Comparison of ENCODE assay signal across 8 cellular contexts in genomic region chr15:40859206-40859851, GRCh38. TPM values are rescaled to one million over a fixed set of nuclear protein-coding genes. Genes with fewer than 3 reads are reported as not detected.
DNase-seq lines count a peak whose midpoint lies in the region; ATAC-seq, FAIRE-seq and TF ChIP-seq lines count a peak whose summit lies in the region.

No MANE protein-coding gene starts in this region.

- H3K4ac ChIP-seq in IMR-90 (ENCODE audit: low read depth, low read length), result no peak overlapping the region

- TF ChIP-seq CTCF in IMR-90 (conservative IDR thresholded peaks at IDR 0.05; ENCODE audit: low read depth, low read length) (peak; percentile 73), fibroblast of villous mesenchyme (IDR thresholded peaks at IDR 0.05; ENCODE audit: insufficient read depth, low read depth, low read length) (peak; percentile 93), osteoblast (IDR thresholded peaks at IDR 0.05; ENCODE audit: extremely low read depth, low read depth, low read length) (peak; percentile 88), thoracic aorta (IDR thresholded peaks at IDR 0.05) (peak; percentile 62)

- H4K20me1 ChIP-seq in IMR-90 (ENCODE audit: insufficient read depth, low read length) (no peaks in the 10 kb centered on the region), osteoblast (ENCODE audit: insufficient read depth, low read length) (no peaks in the 10 kb centered on the region)

- H3K56ac ChIP-seq in IMR-90 (ENCODE audit: extremely low read depth, insufficient read depth, low read length), result no peak overlapping the region

- no peak overlapping the region for H4K5ac ChIP-seq in IMR-90 (ENCODE audit: low read depth, low read length)

- H3K9me3 ChIP-seq in IMR-90 (ENCODE audit: control insufficient read depth, insufficient read depth, low read length), result no peaks in the 10 kb centered on the region
- no peaks in the 10 kb centered on the region for H3K9me3 ChIP-seq in osteoblast (ENCODE audit: low read depth, low read length)
- H3K9me3 ChIP-seq in thoracic aorta, result no peaks in the 10 kb centered on the region

- H2BK120ac ChIP-seq in IMR-90 (ENCODE audit: low read depth, low read length), result no peak overlapping the region

- intact Hi-C loops in IMR-90 (cut with micrococcal nuclease), result no loop called here

- CTCF ChIA-PET in IMR-90 (lab: Yijun Ruan, JAX), result interaction anchor here (0.5 to 5.0 kb wide), 10 partner anchors 10 to 166 kb away, joined by 3 to 44 read pairs (median 6); partner anchors contain the start of genes RHOV and VPS18

- H3K23ac ChIP-seq in IMR-90 (ENCODE audit: low read depth, low read length), result no peak overlapping the region

- in situ Hi-C loops in IMR-90 (cut with MboI; ENCODE audit: low sequenced_read_pairs), result loop anchor here (5.0 kb wide), 1 partner anchor 33 kb away; the partner anchor contains the start of gene VPS18

- H3K27ac ChIP-seq in IMR-90 (ENCODE audit: insufficient read depth, low read length) (no peak overlapping the region), osteoblast (ENCODE audit: low read depth, low read length) (no peak overlapping the region), thoracic aorta (no peak overlapping the region)

- H3K4me3 ChIP-seq in IMR-90 (ENCODE audit: insufficient read depth, low read depth, low read length) (no peak overlapping the region), fibroblast of villous mesenchyme (ENCODE audit: low read depth, low read length) (no peak overlapping the region), osteoblast (ENCODE audit: insufficient read depth, low read length) (no peak overlapping the region), thoracic aorta (no peak overlapping the region)

- no peak overlapping the region for H2BK15ac ChIP-seq in IMR-90 (ENCODE audit: low read depth, low read length)

- DNase-seq in GM12892 (ENCODE audit: insufficient read length), result peak; percentile 75
- peak; percentile 68 for DNase-seq in IMR-90
- peak; percentile 73 to 78 for DNase-seq in SHP77 (lab: John Stamatoyannopoulos, UW)
- peak; percentile 66 to 69 for DNase-seq in activated T-helper 1 cell treated with anti-CD3 and anti-CD28 coated beads, Interleukin-2, amount 50 U/mL, for 16 hours (ENCODE audit: low read depth in 1 of 2, low spot score in 1 of 2)
- peak; percentile 80 for DNase-seq in fibroblast of villous mesenchyme (ENCODE audit: low read depth)
- DNase-seq in osteoblast (ENCODE audit: insufficient read length, low spot score, missing footprints), result peak; percentile 94
- DNase-seq in thoracic aorta (ENCODE audit: low spot score), result no peak

- H4K91ac ChIP-seq in IMR-90 (ENCODE audit: insufficient read depth, low read depth, low read length), result no peak overlapping the region

- H2AFZ ChIP-seq in IMR-90 (replicated peaks; ENCODE audit: low read length, poor library complexity) (peak overlapping the region; percentile 90), osteoblast (ENCODE audit: low read length) (no peak overlapping the region)

- TF ChIP-seq RAD21 in IMR-90 (IDR thresholded peaks at IDR 0.05; ENCODE audit: low read length), result peak; percentile 57

- 37% methylated on average over 11 of the region's 18 CpGs; no CpG with 5 or more reads in 1 of the 2 experiments for WGBS in IMR-90 (ENCODE audit: extremely low coverage in 2 of 2, insufficient read length in 1 of 2), 2 experiments

- H3K36me3 ChIP-seq in IMR-90 (ENCODE audit: control insufficient read depth, insufficient read depth, low read length) (no peaks in the 10 kb centered on the region), osteoblast (ENCODE audit: insufficient read depth, low read length) (no peaks in the 10 kb centered on the region), thoracic aorta (no peaks in the 10 kb centered on the region)

- no peak overlapping the region for H2AK5ac ChIP-seq in IMR-90 (ENCODE audit: low read depth, low read length)

- no peak overlapping the region for H2BK5ac ChIP-seq in IMR-90 (ENCODE audit: low read depth, low read length, poor library complexity, severe bottlenecking)

- dilution Hi-C loops in IMR-90 (cut with HindIII; ENCODE audit: low sequenced_read_pairs, unreplicated experiment), result no loop called here

- H3K4me1 ChIP-seq in IMR-90 (ENCODE audit: control insufficient read depth, insufficient read depth, low read length) (no peaks in the 10 kb centered on the region), osteoblast (ENCODE audit: insufficient read depth, low read length) (no peaks in the 10 kb centered on the region), thoracic aorta (ENCODE audit: control insufficient read depth in 1 of 2, low read depth in 2 of 2) (no peaks in the 10 kb centered on the region)

- H3K9me1 ChIP-seq in IMR-90 (ENCODE audit: insufficient read depth, low read length), result peaks cover 3% of the 10 kb centered on the region; the same call in 1 of the 2 replicates

- H3K79me1 ChIP-seq in IMR-90 (ENCODE audit: low read depth in 1 of 2, low read length in 2 of 2), result no peaks in the 10 kb centered on the region

- H3K27me3 ChIP-seq in IMR-90 (ENCODE audit: control insufficient read depth, insufficient read depth, low read length), result peaks cover 12% of the 10 kb centered on the region
- H3K27me3 ChIP-seq in osteoblast (ENCODE audit: insufficient read depth, low read length), result peaks cover 3% of the 10 kb centered on the region
- no peaks in the 10 kb centered on the region for H3K27me3 ChIP-seq in thoracic aorta (replicated peaks; ENCODE audit: insufficient read depth)

- H2BK20ac ChIP-seq in IMR-90 (ENCODE audit: low read depth, low read length), result 0 out of 2 replicates have a peak overlapping the region, but pooled peaks have one; percentile 3

- no peak overlapping the region for H3K14ac ChIP-seq in IMR-90 (replicated peaks; ENCODE audit: low read depth, low read length)

- peak; percentile 89 for FAIRE-seq in GM12892 (lab: Jason Lieb, UNC)

- POLR2A ChIA-PET in IMR-90 (lab: Charles Lee; ENCODE audit: unreplicated experiment), result no interaction called here

- BruUV-seq in IMR-90 (replicated peaks; lab: Mats Ljungman, UMichigan), result no TSS peak

- H4K8ac ChIP-seq in IMR-90 (ENCODE audit: low read depth in 2 of 2, low read length in 2 of 2), result no peak overlapping the region

- H3K9ac ChIP-seq in IMR-90 (ENCODE audit: low read depth, low read length), result no peak overlapping the region

- no peak overlapping the region for H3K18ac ChIP-seq in IMR-90 (ENCODE audit: low read depth, low read length)

- H2AK9ac ChIP-seq in IMR-90 (replicated peaks; ENCODE audit: low read depth, low read length, poor library complexity), result no peak overlapping the region

- ATAC-seq in IMR-90 (ENCODE audit: low read depth), result peak; percentile 67
- no peak for ATAC-seq in thoracic aorta (ENCODE audit: insufficient number of reproducible peaks, low FRiP score, low read depth)
- ATAC-seq in GM19397 (IDR thresholded peaks at IDR 0.05; ENCODE audit: unreplicated experiment), result no peak

- H3K79me2 ChIP-seq in osteoblast (ENCODE audit: insufficient read depth, low read length), result no peaks in the 10 kb centered on the region

- TF ChIP-seq POLR2A in GM12892 (IDR thresholded peaks at IDR 0.05; ENCODE audit: low read depth, low read length) (no peak), IMR-90 (IDR thresholded peaks at IDR 0.05; ENCODE audit: low read depth, low read length) (no peak)

- H3K4me2 ChIP-seq in IMR-90 (ENCODE audit: low read depth, low read length), result no peak overlapping the region
- no peak overlapping the region for H3K4me2 ChIP-seq in osteoblast (ENCODE audit: insufficient read depth, low read length)

TF ChIP-seq in IMR-90, 13 proteins besides CTCF, POLR2A, EP300 and RAD21 (continues in another document):
- TF ChIP-seq RFX5 (IDR thresholded peaks at IDR 0.05; ENCODE audit: low read depth, low read length) (no peak), SMC3 (IDR thresholded peaks at IDR 0.05; ENCODE audit: low read depth, low read length) (peak; percentile 50), MAFK (IDR thresholded peaks at IDR 0.05; ENCODE audit: low read depth, low read length) (no peak), BHLHE40 (IDR thresholded peaks at IDR 0.05; ENCODE audit: low read depth, low read length) (peak; percentile 15; the same call in 1 of the 2 replicates)

RNA-seq across cellular contexts. Expression of gene RHOV, which starts 14.7 kb away (rescaled TPM):
- 15.1 TPM for polyA plus RNA-seq in GM12892 (2012; ENCODE audit: missing spikeins)
- total RNA-seq in IMR-90 (2012; rRNA removed) (not detected in 2 replicates), fibroblast of villous mesenchyme (under 0.01 TPM in 1 of 2 replicates, not detected in the other), osteoblast (0.36 TPM in 1 of 2 replicates, not detected in the other), thoracic aorta (not detected)
- 0.07 and 0.10 TPM in 2 replicates for polyA plus RNA-seq in IMR-90 (2012; rRNA removed)
- 0.05 TPM in 1 of 2 replicates, not detected in the other for polyA plus RNA-seq in IMR-90 (2012; cell fraction: cytosol; rRNA removed)
- polyA plus RNA-seq in IMR-90 (2012; cell fraction: nucleus; rRNA removed; ENCODE audit: low replicate concordance), result 0.48 and 0.57 TPM in 2 replicates

RNA-seq across cellular contexts. Expression of gene SPINT1, which starts 15.5 kb away (rescaled TPM):
- 7.6 TPM for polyA plus RNA-seq in GM12892 (2012; ENCODE audit: missing spikeins)
- total RNA-seq in IMR-90 (2012; rRNA removed) (0.56 and 0.90 TPM in 2 replicates), fibroblast of villous mesenchyme (0.32 and 0.43 TPM in 2 replicates), osteoblast (0.72 and 0.88 TPM in 2 replicates), thoracic aorta (1 to 10 TPM; 4.6 to 4.8 TPM)
- 1.8 and 2.1 TPM in 2 replicates for polyA plus RNA-seq in IMR-90 (2012; rRNA removed)
- 2.3 and 3.1 TPM in 2 replicates for polyA plus RNA-seq in IMR-90 (2012; cell fraction: cytosol; rRNA removed)
- 2.5 and 5.8 TPM in 2 replicates for polyA plus RNA-seq in IMR-90 (2012; cell fraction: nucleus; rRNA removed; ENCODE audit: low replicate concordance)

RNA-seq across cellular contexts. Expression of gene PPP1R14D, which starts 30.8 kb away (rescaled TPM):
- polyA plus RNA-seq in GM12892 (2012; ENCODE audit: missing spikeins), result not detected
- not detected in 2 replicates for total RNA-seq in IMR-90 (2012; rRNA removed)
- not detected in 2 replicates for polyA plus RNA-seq in IMR-90 (2012; rRNA removed)
- polyA plus RNA-seq in IMR-90 (2012; cell fraction: cytosol; rRNA removed), result not detected in 2 replicates
- polyA plus RNA-seq in IMR-90 (2012; cell fraction: nucleus; rRNA removed; ENCODE audit: low replicate concordance), result not detected in 2 replicates
- total RNA-seq in fibroblast of villous mesenchyme, result not detected in 2 replicates
- total RNA-seq in osteoblast, result not detected in 2 replicates
- not detected for total RNA-seq in thoracic aorta

RNA-seq across cellular contexts. Expression of gene VPS18, which starts 34.9 kb away (rescaled TPM):
- 4.0 TPM for polyA plus RNA-seq in GM12892 (2012; ENCODE audit: missing spikeins)
- total RNA-seq in IMR-90 (2012; rRNA removed) (30.0 and 32.3 TPM in 2 replicates), fibroblast of villous mesenchyme (48.8 and 62.2 TPM in 2 replicates), osteoblast (55.4 and 60.8 TPM in 2 replicates), thoracic aorta (10 to 100 TPM; 26.0 to 37.9 TPM)
- 19.3 and 20.8 TPM in 2 replicates for polyA plus RNA-seq in IMR-90 (2012; rRNA removed)
- 15.0 and 19.5 TPM in 2 replicates for polyA plus RNA-seq in IMR-90 (2012; cell fraction: cytosol; rRNA removed)
- polyA plus RNA-seq in IMR-90 (2012; cell fraction: nucleus; rRNA removed; ENCODE audit: low replicate concordance), result 15.5 and 29.3 TPM in 2 replicates

RNA-seq across cellular contexts. Expression of gene DNAJC17, which starts 52.1 kb away (rescaled TPM):
- polyA plus RNA-seq in GM12892 (2012; ENCODE audit: missing spikeins), result 28.2 TPM
- 58.3 and 107 TPM in 2 replicates for total RNA-seq in IMR-90 (2012; rRNA removed)
- 58.6 and 77.1 TPM in 2 replicates for polyA plus RNA-seq in IMR-90 (2012; rRNA removed)
- 36.7 and 109 TPM in 2 replicates for polyA plus RNA-seq in IMR-90 (2012; cell fraction: cytosol; rRNA removed)
- 46.7 and 66.8 TPM in 2 replicates for polyA plus RNA-seq in IMR-90 (2012; cell fraction: nucleus; rRNA removed; ENCODE audit: low replicate concordance)
- 24.5 and 30.7 TPM in 2 replicates for total RNA-seq in fibroblast of villous mesenchyme
- 14.8 and 15.6 TPM in 2 replicates for total RNA-seq in osteoblast
- 10 to 100 TPM in 1 of 2 donors, 1 to 10 TPM in 1; 6.1 to 20.4 TPM for total RNA-seq in thoracic aorta
